27 cellular contexts compared by ENCODE assay signal in the genomic region with DNA sequence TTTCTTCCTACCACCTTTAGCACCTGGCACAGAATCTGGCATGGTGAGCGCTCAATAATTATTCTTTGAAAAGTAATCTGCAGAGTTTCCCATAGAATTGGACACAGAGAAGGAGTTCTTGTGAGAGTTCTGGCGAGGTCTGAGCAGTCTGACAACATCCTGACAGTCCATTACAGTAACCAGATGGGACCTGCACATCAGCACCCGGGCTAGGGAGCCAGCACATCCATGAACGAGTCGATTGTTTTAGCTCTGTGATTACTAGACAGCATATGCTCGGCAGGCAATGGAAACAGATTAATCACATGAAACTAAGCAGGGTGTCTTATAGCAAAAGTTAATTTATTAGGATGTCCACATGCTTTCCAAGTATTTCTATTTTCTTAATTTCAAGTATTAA.
A peak's percentile ranks its signal among the peaks of the same experiment; 100 is the strongest.
DNase-seq lines count a peak whose midpoint lies in the region; ATAC-seq, FAIRE-seq and TF ChIP-seq lines count a peak whose summit lies in the region.
"Had no signal": no experiment of that assay in that cellular context is flagged by ENCODE, and none has a peak within 500 bp of the region (broad histone marks: within the 10 kb centered on the region; RNA-seq: fewer than 3 reads in every experiment).

No MANE protein-coding gene starts in this region.

- FAIRE-seq in D721Med (lab: Jason Lieb, UNC): no peak
- FAIRE-seq: H54, HTR-8/SVneo, TTC549 had no signal

- TF ChIP-seq CTCF in D721Med (IDR thresholded peaks at IDR 0.05; ENCODE audit: insufficient read depth, missing control alignments): no peak

- ATAC-seq in SK-N-SH treated with all-trans-retinoic acid at 6 μM for 48 hours: peak; percentile 66
- ATAC-seq in left ventricle myocardium superior: peak; percentile 79
- ATAC-seq in sciatic nerve: peak; percentile 66
- ATAC-seq in HG03045 (IDR thresholded peaks at IDR 0.05; ENCODE audit: unreplicated experiment): no peak
- ATAC-seq: activated CD4-positive, CD25-positive, alpha-beta regulatory T cell treated with anti-CD3 and anti-CD28 coated beads, Interleukin-2, amount 50 U/mL, for 24 hours; esophagus mucosa; foreskin keratinocyte; right lobe of liver had no signal

- DNase-seq in NCI-H524 treated with DMSO at 0.1 percent for 48 hours (lab: John Stamatoyannopoulos, UW) (peak; percentile 9), left ventricle myocardium superior (peak; percentile 46), sciatic nerve (ENCODE audit: low spot score) (no peak), D721Med (ENCODE audit: insufficient read length, low spot score) (no peak), NCI-H2227 treated with DMSO at 0.1 percent for 48 hours (lab: John Stamatoyannopoulos, UW) (no peak)
- DNase-seq: activated CD4-positive, alpha-beta T cell treated with anti-CD3 and anti-CD28 coated beads, Interleukin-2, amount 50 U/mL, for 48 hours; activated naive CD4-positive, alpha-beta T cell treated with Interleukin-2 at 50 U/mL for 16 hours; dermis blood vessel endothelial cell; DMS79 treated with DMSO at 0.1 percent for 48 hours; foreskin keratinocyte; GDM1; NCI-H1092; NCI-H1930; NCI-H69; Peyer's patch; right lobe of liver; stimulated activated CD4-positive, alpha-beta T cell treated with anti-CD3 and anti-CD28 coated beads, Interleukin-12 subunit alpha, Interleukin-12 subunit beta, amount 100 ng/mL, for 4 hours; stimulated activated CD4-positive, alpha-beta T cell treated with anti-CD3 and anti-CD28 coated beads, Interleukin-4, amount 100 ng/mL, for 1 hour; T-helper 1 cell; tibial artery had no signal

- intact Hi-C loops in left ventricle myocardium superior (cut with micrococcal nuclease): no loop called here
- intact Hi-C loops in sciatic nerve (cut with DNase I): no loop called here

TF ChIP-seq in SK-N-SH treated with all-trans-retinoic acid at 6 μM for 48 hours, 23 proteins besides CTCF, POLR2A, EP300 and RAD21:
- no peak for TF ChIP-seq ZNF70 (CRISPR knock-in tag; IDR thresholded peaks at IDR 0.05)
- no peak for TF ChIP-seq ZC3H10 (CRISPR knock-in tag; IDR thresholded peaks at IDR 0.05)
- peak; percentile 91 for TF ChIP-seq ISL1 (CRISPR knock-in tag; IDR thresholded peaks at IDR 0.05)
- TF ChIP-seq ESRRG (CRISPR knock-in tag; IDR thresholded peaks at IDR 0.05): peak; percentile 45; the same call in 1 of the 2 replicates
- TF ChIP-seq, protein P1, sequence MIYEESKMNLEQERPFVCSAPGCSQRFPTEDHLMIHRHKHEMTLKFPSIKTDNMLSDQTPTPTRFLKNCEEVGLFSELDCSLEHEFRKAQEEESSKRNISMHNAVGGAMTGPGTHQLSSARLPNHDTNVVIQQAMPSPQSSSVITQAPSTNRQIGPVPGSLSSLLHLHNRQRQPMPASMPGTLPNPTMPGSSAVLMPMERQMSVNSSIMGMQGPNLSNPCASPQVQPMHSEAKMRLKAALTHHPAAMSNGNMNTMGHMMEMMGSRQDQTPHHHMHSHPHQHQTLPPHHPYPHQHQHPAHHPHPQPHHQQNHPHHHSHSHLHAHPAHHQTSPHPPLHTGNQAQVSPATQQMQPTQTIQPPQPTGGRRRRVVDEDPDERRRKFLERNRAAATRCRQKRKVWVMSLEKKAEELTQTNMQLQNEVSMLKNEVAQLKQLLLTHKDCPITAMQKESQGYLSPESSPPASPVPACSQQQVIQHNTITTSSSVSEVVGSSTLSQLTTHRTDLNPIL (CRISPR knock-in tag; IDR thresholded peaks at IDR 0.05; ENCODE audit: low read depth): peak; percentile 58; the same call in 1 of the 2 replicates
- TF ChIP-seq SNAI2 (CRISPR knock-in tag; IDR thresholded peaks at IDR 0.05): 0 out of 2 replicates have a peak, but pooled peaks have one; percentile 76
- TF ChIP-seq CSDC2 (CRISPR knock-in tag; IDR thresholded peaks at IDR 0.05): 0 out of 2 replicates have a peak, but pooled peaks have one; percentile 15
- peak; percentile 81 for TF ChIP-seq TCF4 (CRISPR knock-in tag; IDR thresholded peaks at IDR 0.05; ENCODE audit: borderline replicate concordance)

Comparison
In these comparisons a context has a peak if more than half of its experiments do, and no peak if none do; other contexts are left out.
1. DNase-seq: peak in NCI-H524 treated with DMSO at 0.1 percent for 48 hours (single experiment) and left ventricle myocardium superior (single experiment); none in sciatic nerve (single experiment), D721Med (single experiment) and NCI-H2227 treated with DMSO at 0.1 percent for 48 hours (single experiment).